In genomic region chr9:110125207-110125751, GRCh38 we compare ENCODE assay signal across 9 cellular contexts.
DNase-seq lines count a peak whose midpoint lies in the region; ATAC-seq, FAIRE-seq and TF ChIP-seq lines count a peak whose summit lies in the region.
"Had no signal": no experiment of that assay in that cellular context is flagged by ENCODE, and none has a peak within 500 bp of the region (broad histone marks: within the 10 kb centered on the region; RNA-seq: fewer than 3 reads in every experiment).

No MANE protein-coding gene starts in this region.

- no peak for ATAC-seq in activated CD8-positive, alpha-beta T cell treated with anti-CD3 and anti-CD28 coated beads, Interleukin-2, amount 10 ng/mL, durations not matched to agents 7 days and 5 days
- ATAC-seq in activated CD8-positive, alpha-beta T cell treated with anti-CD3 and anti-CD28 coated beads for 36 hours: no peak
- peak; percentile 90 for ATAC-seq in upper lobe of right lung
- ATAC-seq in activated CD8-positive, alpha-beta memory T cell treated with anti-CD3 and anti-CD28 coated beads, Interleukin-2, amount 10 ng/mL, durations not matched to agents 7 days and 5 days: no peak
- ATAC-seq in GM21576 (IDR thresholded peaks at IDR 0.05; ENCODE audit: unreplicated experiment): no peak

- no peaks in the 10 kb centered on the region for H3K36me3 ChIP-seq in upper lobe of right lung

- H3K9me3 Mint-ChIP-seq in activated CD8-positive, alpha-beta T cell treated with anti-CD3 and anti-CD28 coated beads, Interleukin-2, amount 10 ng/mL, durations not matched to agents 7 days and 5 days (ENCODE audit: insufficient read depth): no peaks in the 10 kb centered on the region
- H3K9me3 Mint-ChIP-seq in activated CD8-positive, alpha-beta T cell treated with anti-CD3 and anti-CD28 coated beads for 36 hours: no peaks in the 10 kb centered on the region
- no peaks in the 10 kb centered on the region for H3K9me3 Mint-ChIP-seq in activated CD8-positive, alpha-beta memory T cell treated with anti-CD3 and anti-CD28 coated beads, Interleukin-2, amount 10 ng/mL, durations not matched to agents 7 days and 5 days (ENCODE audit: low read depth)

- peak overlapping the region; percentile 28 for H3K4me3 ChIP-seq in upper lobe of right lung

- no peaks in the 10 kb centered on the region for H3K27me3 ChIP-seq in upper lobe of right lung

- H3K27ac Mint-ChIP-seq in activated CD8-positive, alpha-beta T cell treated with anti-CD3 and anti-CD28 coated beads, Interleukin-2, amount 10 ng/mL, durations not matched to agents 7 days and 5 days: peak overlapping the region; percentile 53
- no peak overlapping the region for H3K27ac Mint-ChIP-seq in activated CD8-positive, alpha-beta T cell treated with anti-CD3 and anti-CD28 coated beads for 36 hours
- no peak overlapping the region for H3K27ac Mint-ChIP-seq in activated CD8-positive, alpha-beta memory T cell treated with anti-CD3 and anti-CD28 coated beads, Interleukin-2, amount 10 ng/mL, durations not matched to agents 7 days and 5 days

- DNase-seq in activated CD8-positive, alpha-beta T cell treated with anti-CD3 and anti-CD28 coated beads, Interleukin-2, amount 10 ng/mL, durations not matched to agents 7 days and 5 days: no peak
- no peak for DNase-seq in activated CD8-positive, alpha-beta T cell treated with anti-CD3 and anti-CD28 coated beads for 36 hours
- DNase-seq in ecto neural progenitor cell (ENCODE audit: low spot score): peak; percentile 90
- peak; percentile 93 for DNase-seq in mesenteric fat pad (ENCODE audit: low spot score)
- peak; percentile 84 for DNase-seq in upper lobe of right lung
- DNase-seq in activated CD8-positive, alpha-beta memory T cell treated with anti-CD3 and anti-CD28 coated beads, Interleukin-2, amount 10 ng/mL, durations not matched to agents 7 days and 5 days: no peak
- DNase-seq in D721Med (ENCODE audit: insufficient read length, low spot score): no peak

- CTCF ChIA-PET in activated CD8-positive, alpha-beta T cell treated with anti-CD3 and anti-CD28 coated beads, Interleukin-2, amount 10 ng/mL, durations not matched to agents 7 days and 5 days (lab: Charles Lee): interaction anchor here (1.0 to 2.9 kb wide), 5 partner anchors 17 to 222 kb away, joined by 3 to 13 read pairs (median 9); no protein-coding TSS in a partner anchor
- CTCF ChIA-PET in activated CD8-positive, alpha-beta T cell treated with anti-CD3 and anti-CD28 coated beads for 36 hours (lab: Charles Lee): no interaction called here
- CTCF ChIA-PET in activated CD8-positive, alpha-beta memory T cell treated with anti-CD3 and anti-CD28 coated beads, Interleukin-2, amount 10 ng/mL, durations not matched to agents 7 days and 5 days (lab: Charles Lee): no interaction called here

- no peak for FAIRE-seq in D721Med (lab: Jason Lieb, UNC)
- FAIRE-seq: G401.6 had no signal

- peak overlapping the region; percentile 74 for H3K27ac ChIP-seq in upper lobe of right lung

- POLR2A ChIA-PET in activated CD8-positive, alpha-beta T cell treated with anti-CD3 and anti-CD28 coated beads, Interleukin-2, amount 10 ng/mL, durations not matched to agents 7 days and 5 days (lab: Charles Lee): interaction anchor here (1.1 to 1.5 kb wide), 2 partner anchors 19 to 23 kb away, joined by 3 to 6 read pairs; no protein-coding TSS in a partner anchor
- POLR2A ChIA-PET in activated CD8-positive, alpha-beta T cell treated with anti-CD3 and anti-CD28 coated beads for 36 hours (lab: Charles Lee): interaction anchor here (0.9 kb wide), 1 partner anchor 8 kb away, joined by 4 read pairs; no protein-coding TSS in a partner anchor

- H3K36me3 Mint-ChIP-seq in activated CD8-positive, alpha-beta T cell treated with anti-CD3 and anti-CD28 coated beads, Interleukin-2, amount 10 ng/mL, durations not matched to agents 7 days and 5 days (ENCODE audit: low read depth): no peaks in the 10 kb centered on the region
- no peaks in the 10 kb centered on the region for H3K36me3 Mint-ChIP-seq in activated CD8-positive, alpha-beta T cell treated with anti-CD3 and anti-CD28 coated beads for 36 hours (ENCODE audit: low read depth)
- H3K36me3 Mint-ChIP-seq in activated CD8-positive, alpha-beta memory T cell treated with anti-CD3 and anti-CD28 coated beads, Interleukin-2, amount 10 ng/mL, durations not matched to agents 7 days and 5 days: no peaks in the 10 kb centered on the region

- H3K4me1 Mint-ChIP-seq in activated CD8-positive, alpha-beta T cell treated with anti-CD3 and anti-CD28 coated beads, Interleukin-2, amount 10 ng/mL, durations not matched to agents 7 days and 5 days (ENCODE audit: low read depth): peaks cover 21% of the 10 kb centered on the region
- H3K4me1 Mint-ChIP-seq in activated CD8-positive, alpha-beta T cell treated with anti-CD3 and anti-CD28 coated beads for 36 hours (ENCODE audit: low read depth): peaks cover 19% of the 10 kb centered on the region
- H3K4me1 Mint-ChIP-seq in activated CD8-positive, alpha-beta memory T cell treated with anti-CD3 and anti-CD28 coated beads, Interleukin-2, amount 10 ng/mL, durations not matched to agents 7 days and 5 days: peaks cover 6% of the 10 kb centered on the region

- H3K4me3 Mint-ChIP-seq in activated CD8-positive, alpha-beta T cell treated with anti-CD3 and anti-CD28 coated beads, Interleukin-2, amount 10 ng/mL, durations not matched to agents 7 days and 5 days: no peak overlapping the region
- H3K4me3 Mint-ChIP-seq in activated CD8-positive, alpha-beta T cell treated with anti-CD3 and anti-CD28 coated beads for 36 hours: no peak overlapping the region
- no peak overlapping the region for H3K4me3 Mint-ChIP-seq in activated CD8-positive, alpha-beta memory T cell treated with anti-CD3 and anti-CD28 coated beads, Interleukin-2, amount 10 ng/mL, durations not matched to agents 7 days and 5 days

- no peaks in the 10 kb centered on the region for H3K27me3 Mint-ChIP-seq in activated CD8-positive, alpha-beta T cell treated with anti-CD3 and anti-CD28 coated beads, Interleukin-2, amount 10 ng/mL, durations not matched to agents 7 days and 5 days (ENCODE audit: low read depth)
- H3K27me3 Mint-ChIP-seq in activated CD8-positive, alpha-beta T cell treated with anti-CD3 and anti-CD28 coated beads for 36 hours: no peaks in the 10 kb centered on the region
- peaks cover 2% of the 10 kb centered on the region for H3K27me3 Mint-ChIP-seq in activated CD8-positive, alpha-beta memory T cell treated with anti-CD3 and anti-CD28 coated beads, Interleukin-2, amount 10 ng/mL, durations not matched to agents 7 days and 5 days

- TF ChIP-seq CTCF in activated CD8-positive, alpha-beta T cell treated with anti-CD3 and anti-CD28 coated beads for 36 hours (IDR thresholded peaks at IDR 0.05): no peak
- TF ChIP-seq CTCF in upper lobe of right lung (IDR thresholded peaks at IDR 0.05) (no peak), D721Med (IDR thresholded peaks at IDR 0.05; ENCODE audit: insufficient read depth, missing control alignments) (no peak)

- intact Hi-C loops in activated CD8-positive, alpha-beta T cell treated with anti-CD3 and anti-CD28 coated beads for 36 hours (cut with micrococcal nuclease): no loop called here
- intact Hi-C loops in upper lobe of right lung (cut with DNase I): no loop called here

- H3K4me1 ChIP-seq in upper lobe of right lung: peaks cover 65% of the 10 kb centered on the region

- H3K9me3 ChIP-seq in upper lobe of right lung: no peaks in the 10 kb centered on the region

Comparison
In these comparisons a context has a peak if more than half of its experiments do, and no peak if none do; other contexts are left out.
1. DNase-seq: peak in ecto neural progenitor cell (single experiment), mesenteric fat pad (single experiment) and upper lobe of right lung (single experiment); none in activated CD8-positive, alpha-beta T cell treated with anti-CD3 and anti-CD28 coated beads, Interleukin-2, amount 10 ng/mL, durations not matched to agents 7 days and 5 days (single experiment), activated CD8-positive, alpha-beta T cell treated with anti-CD3 and anti-CD28 coated beads for 36 hours (single experiment), activated CD8-positive, alpha-beta memory T cell treated with anti-CD3 and anti-CD28 coated beads, Interleukin-2, amount 10 ng/mL, durations not matched to agents 7 days and 5 days (single experiment) and D721Med (single experiment).